ENCODE assay signal across 1 cellular context in genomic region chr6:109477725-109478124, GRCh38.
TF ChIP-seq lines count a peak whose summit lies in the region.

No MANE protein-coding gene starts in this region.

TF ChIP-seq in WTC11, 78 proteins besides CTCF, POLR2A, EP300 and RAD21 (continued from another document):
- TF ChIP-seq, protein P1, sequence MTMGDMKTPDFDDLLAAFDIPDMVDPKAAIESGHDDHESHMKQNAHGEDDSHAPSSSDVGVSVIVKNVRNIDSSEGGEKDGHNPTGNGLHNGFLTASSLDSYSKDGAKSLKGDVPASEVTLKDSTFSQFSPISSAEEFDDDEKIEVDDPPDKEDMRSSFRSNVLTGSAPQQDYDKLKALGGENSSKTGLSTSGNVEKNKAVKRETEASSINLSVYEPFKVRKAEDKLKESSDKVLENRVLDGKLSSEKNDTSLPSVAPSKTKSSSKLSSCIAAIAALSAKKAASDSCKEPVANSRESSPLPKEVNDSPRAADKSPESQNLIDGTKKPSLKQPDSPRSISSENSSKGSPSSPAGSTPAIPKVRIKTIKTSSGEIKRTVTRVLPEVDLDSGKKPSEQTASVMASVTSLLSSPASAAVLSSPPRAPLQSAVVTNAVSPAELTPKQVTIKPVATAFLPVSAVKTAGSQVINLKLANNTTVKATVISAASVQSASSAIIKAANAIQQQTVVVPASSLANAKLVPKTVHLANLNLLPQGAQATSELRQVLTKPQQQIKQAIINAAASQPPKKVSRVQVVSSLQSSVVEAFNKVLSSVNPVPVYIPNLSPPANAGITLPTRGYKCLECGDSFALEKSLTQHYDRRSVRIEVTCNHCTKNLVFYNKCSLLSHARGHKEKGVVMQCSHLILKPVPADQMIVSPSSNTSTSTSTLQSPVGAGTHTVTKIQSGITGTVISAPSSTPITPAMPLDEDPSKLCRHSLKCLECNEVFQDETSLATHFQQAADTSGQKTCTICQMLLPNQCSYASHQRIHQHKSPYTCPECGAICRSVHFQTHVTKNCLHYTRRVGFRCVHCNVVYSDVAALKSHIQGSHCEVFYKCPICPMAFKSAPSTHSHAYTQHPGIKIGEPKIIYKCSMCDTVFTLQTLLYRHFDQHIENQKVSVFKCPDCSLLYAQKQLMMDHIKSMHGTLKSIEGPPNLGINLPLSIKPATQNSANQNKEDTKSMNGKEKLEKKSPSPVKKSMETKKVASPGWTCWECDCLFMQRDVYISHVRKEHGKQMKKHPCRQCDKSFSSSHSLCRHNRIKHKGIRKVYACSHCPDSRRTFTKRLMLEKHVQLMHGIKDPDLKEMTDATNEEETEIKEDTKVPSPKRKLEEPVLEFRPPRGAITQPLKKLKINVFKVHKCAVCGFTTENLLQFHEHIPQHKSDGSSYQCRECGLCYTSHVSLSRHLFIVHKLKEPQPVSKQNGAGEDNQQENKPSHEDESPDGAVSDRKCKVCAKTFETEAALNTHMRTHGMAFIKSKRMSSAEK (CRISPR knock-in tag; IDR thresholded peaks at IDR 0.05; ENCODE audit: borderline replicate concordance) = no peak
TF ChIP-seq in WTC11: peak in this region for 0.
